8 cellular contexts compared by ENCODE assay signal in the genomic region with DNA sequence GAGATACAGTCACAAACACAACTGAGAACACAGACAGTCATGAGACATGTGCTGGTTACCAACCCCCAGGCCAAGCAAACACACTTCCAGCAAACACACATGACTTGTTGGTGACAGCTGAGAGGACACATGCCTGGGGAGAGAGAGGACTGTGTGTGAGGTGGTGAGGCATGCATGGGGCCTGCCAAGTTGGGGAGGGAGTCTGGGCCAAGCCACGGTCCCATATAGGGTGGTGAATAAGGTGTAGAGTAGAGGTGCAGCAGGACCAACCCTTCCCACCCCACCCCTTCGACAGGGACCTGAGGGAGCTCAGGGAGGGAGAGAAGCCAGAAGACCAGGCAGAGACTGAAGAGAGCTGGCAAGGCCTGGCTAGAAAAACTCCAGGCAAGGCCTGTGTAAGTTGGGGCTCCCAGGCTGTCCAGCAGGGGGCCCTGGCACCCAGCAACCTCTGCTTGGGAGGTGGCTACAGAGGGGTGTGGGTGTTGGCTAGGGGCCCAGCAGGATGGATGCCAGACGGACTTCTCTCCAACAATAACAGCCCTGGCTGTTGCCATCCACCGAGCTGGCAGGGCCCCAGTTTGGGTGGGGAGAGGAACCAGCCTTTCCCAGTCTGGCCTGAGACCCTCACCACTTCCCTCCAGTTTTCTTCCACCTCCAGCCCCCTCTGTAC.
A peak's percentile ranks its signal among the peaks of the same experiment; 100 is the strongest.
DNase-seq lines count a peak whose midpoint lies in the region; ATAC-seq and TF ChIP-seq lines count a peak whose summit lies in the region.

No MANE protein-coding gene starts in this region.

- H3K27ac ChIP-seq in WERI-Rb-1 (peak overlapping the region; percentile 3; the same call in 1 of the 2 replicates), caudate nucleus (ENCODE audit: low read depth, low read length) (peak overlapping the region; percentile 68)

- H3K36me3 ChIP-seq in GM06990 (ENCODE audit: control insufficient read depth, insufficient read depth, low read length) (no peaks in the 10 kb centered on the region), WERI-Rb-1 (peaks cover 8% of the 10 kb centered on the region)

- H3K27me3 ChIP-seq in GM06990 (replicated peaks; ENCODE audit: control insufficient read depth, insufficient read depth, low read length) (no peaks in the 10 kb centered on the region), WERI-Rb-1 (ENCODE audit: insufficient read depth, low read depth, severe bottlenecking) (no peaks in the 10 kb centered on the region)

- TF ChIP-seq CTCF in GM06990 (IDR thresholded peaks at IDR 0.05; ENCODE audit: insufficient read depth, low read length, poor library complexity, severe bottlenecking) (peak; percentile 98), WERI-Rb-1 (IDR thresholded peaks at IDR 0.05; ENCODE audit: low read depth, low read length) (peak; percentile 99)

- no peaks in the 10 kb centered on the region for H3K9me3 ChIP-seq in WERI-Rb-1 (ENCODE audit: severe bottlenecking)

- DNase-seq in GM06990 (ENCODE audit: extremely low read depth, insufficient read length) (peak; percentile 76), NCI-H2171 treated with DMSO at 0.1 percent for 48 hours (lab: John Stamatoyannopoulos, UW) (peak; percentile 57), WERI-Rb-1 (peak; percentile 92), caudate nucleus (lab: John Stamatoyannopoulos, UW) (peak in 53 of 61 donors; percentile 14 to 84 (median 53)), kidney glomerular epithelial cell (lab: John Stamatoyannopoulos, UW) (peak; percentile 89)
- DNase-seq in stimulated activated CD4-positive, alpha-beta T cell treated with anti-CD3 and anti-CD28 coated beads, Interleukin-1b, Interleukin-23, amount 100 ng/mL, for 1 hour (ENCODE audit: low read depth in 2 of 2): peak; percentile 40 to 46

- ATAC-seq in HG02798 (IDR thresholded peaks at IDR 0.05; ENCODE audit: poor library complexity, unreplicated experiment): peak; percentile 52
- ATAC-seq in GM18870 (IDR thresholded peaks at IDR 0.05; ENCODE audit: unreplicated experiment): no peak

- H3K4me3 ChIP-seq in GM06990 (replicated peaks; ENCODE audit: low read depth, low read length): no peak overlapping the region
- H3K4me3 ChIP-seq in WERI-Rb-1 (ENCODE audit: low read depth, low read length): no peak overlapping the region
